Comparison of ENCODE assay signal across 14 cellular contexts in genomic region chr4:38610844-38611550, GRCh38. TPM values are rescaled to one million over a fixed set of nuclear protein-coding genes. Genes with fewer than 3 reads are reported as not detected.
DNase-seq lines count a peak whose midpoint lies in the region; ATAC-seq and TF ChIP-seq lines count a peak whose summit lies in the region.
"Had no signal": no experiment of that assay in that cellular context is flagged by ENCODE, and none has a peak within 500 bp of the region (broad histone marks: within the 10 kb centered on the region; RNA-seq: fewer than 3 reads in every experiment).

No MANE protein-coding gene starts in this region.

- H3K36me3 ChIP-seq in body of pancreas (replicated peaks in 1 of 2; ENCODE audit: insufficient read depth in 1 of 2, low read depth in 2 of 2), result no peaks in the 10 kb centered on the region

- 12 to 18% methylated on average over 11 of the region's 11 CpGs for WGBS in body of pancreas, 2 donors

- DNase-seq in NCI-H2107 treated with DMSO at 0.1 percent for 48 hours (lab: John Stamatoyannopoulos, UW; ENCODE audit: unreplicated experiment), result peak; percentile 8
- no peak for DNase-seq in NCI-H2107 (lab: John Stamatoyannopoulos, UW)
- DNase-seq in body of pancreas, result peak; percentile 40 to 75 (median 56)
- DNase-seq in medulla oblongata (ENCODE audit: extremely low spot score), result peak; percentile 63
- peak in 14 of 49 donors; percentile 4 to 35 (median 19) for DNase-seq in substantia nigra (lab: John Stamatoyannopoulos, UW)
- DNase-seq in omental fat pad (ENCODE audit: low spot score), result no peak
- DNase-seq: activated T-cell treated with anti-CD3 and anti-CD28 coated beads, Interleukin-2, amount 50 U/mL, for 1 hour; H7; KG1; naive B cell; NCI-H2171 treated with DMSO at 0.1 percent for 48 hours had no signal

- H3K27ac ChIP-seq in body of pancreas, result peak overlapping the region; percentile 55 to 71 (median 62)
- peak overlapping the region; percentile 30 for H3K27ac ChIP-seq in substantia nigra (ENCODE audit: low read depth, low read length, poor library complexity, severe bottlenecking)

- TF ChIP-seq POLR2A in body of pancreas (IDR thresholded peaks at IDR 0.05), result peak in 1 of 3 donors; percentile 17

- intact Hi-C loops in body of pancreas (cut with DNase I), result no loop called here

- H3K27me3 ChIP-seq in body of pancreas, result no peaks in the 10 kb centered on the region

- peaks cover 13% of the 10 kb centered on the region for H3K4me1 ChIP-seq in body of pancreas

- ATAC-seq in body of pancreas (peak; percentile 77), HG02642 (IDR thresholded peaks at IDR 0.05; ENCODE audit: poor library complexity, unreplicated experiment) (no peak), omental fat pad (ENCODE audit: low FRiP score) (no peak), GM19035 (IDR thresholded peaks at IDR 0.05; ENCODE audit: unreplicated experiment) (no peak)
- ATAC-seq: GM12878 had no signal

- TF ChIP-seq CTCF in body of pancreas (IDR thresholded peaks at IDR 0.05) (no peak), omental fat pad (IDR thresholded peaks at IDR 0.05) (no peak)

- H3K9me3 ChIP-seq in body of pancreas, result peaks cover 0 to 2% (median 0%) of the 10 kb centered on the region in 3 donors

- no peak overlapping the region for H3K4me3 ChIP-seq in body of pancreas
- H3K4me3 ChIP-seq: GM12878 had no signal

RNA-seq across cellular contexts. Expression of gene KLF3, which starts 53.0 kb away (rescaled TPM):
- 10 to 100 TPM; 30.6 to 32.0 TPM for total RNA-seq in body of pancreas
- total RNA-seq in omental fat pad, result 10 to 100 TPM; 40.4 to 64.9 (median 53.8) TPM

Comparison
In these comparisons a context has a peak if more than half of its experiments do, and no peak if none do; other contexts are left out.
1. DNase-seq: peak in NCI-H2107 treated with DMSO at 0.1 percent for 48 hours (single experiment), body of pancreas (4 of 4) and medulla oblongata (single experiment); none in NCI-H2107 (single experiment) and omental fat pad (single experiment).